Comparison of ENCODE assay signal across 11 cellular contexts in the genomic region with DNA sequence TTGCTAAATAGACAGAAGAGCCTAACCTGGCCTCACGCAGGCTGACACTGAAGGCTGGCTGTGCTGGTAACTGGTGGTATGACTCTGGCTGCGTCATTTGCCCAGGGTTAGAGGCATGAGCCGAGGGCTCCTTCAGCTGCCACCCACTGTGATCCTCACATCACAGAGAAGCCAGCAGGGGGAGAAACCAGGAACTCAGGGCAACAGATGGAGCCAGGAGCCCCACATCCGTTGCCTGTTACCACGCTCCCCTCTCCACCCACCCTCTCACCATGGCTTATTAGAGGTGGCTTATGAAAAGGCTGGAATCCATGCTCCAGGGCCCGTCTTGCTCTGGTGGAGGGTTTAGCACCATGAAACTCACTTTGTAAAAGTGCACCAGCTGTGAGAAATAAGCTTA.
DNase-seq lines count a peak whose midpoint lies in the region; ATAC-seq and TF ChIP-seq lines count a peak whose summit lies in the region.
"Had no signal": no experiment of that assay in that cellular context is flagged by ENCODE, and none has a peak within 500 bp of the region (broad histone marks: within the 10 kb centered on the region; RNA-seq: fewer than 3 reads in every experiment).

No MANE protein-coding gene starts in this region.

- TF ChIP-seq CTCF in BJ (IDR thresholded peaks at IDR 0.05; ENCODE audit: insufficient read depth, low read depth, low read length), result peak; percentile 47

- CTCF ChIA-PET in BJ (lab: Yijun Ruan, JAX), result interaction anchor here (0.6 to 2.1 kb wide), 8 partner anchors 9 to 344 kb away, joined by 3 to 8 read pairs (median 6); no protein-coding TSS in a partner anchor

- H3K36me3 ChIP-seq in BJ (ENCODE audit: control insufficient read depth, insufficient read depth, low read length) (no peaks in the 10 kb centered on the region), iPS DF 6.9 (ENCODE audit: control insufficient read depth, insufficient read depth, low read length) (no peaks in the 10 kb centered on the region)

- WGBS in iPS DF 6.9 (ENCODE audit: insufficient coverage, insufficient read length), result no CpG with 5 or more reads among the region's 6 CpGs

- peaks cover 7% of the 10 kb centered on the region for H3K27me3 Mint-ChIP-seq in T-helper 2 cell treated with Interferon-gamma antibody and Interleukin-4, amounts not matched to agents 5 μg/mL and 100 μg/mL, for 36 hours (ENCODE audit: low read depth)

- H3K36me3 Mint-ChIP-seq in T-helper 2 cell treated with Interferon-gamma antibody and Interleukin-4, amounts not matched to agents 5 μg/mL and 100 μg/mL, for 36 hours (ENCODE audit: low read depth), result no peaks in the 10 kb centered on the region

- no peaks in the 10 kb centered on the region for H3K9me3 Mint-ChIP-seq in T-helper 2 cell treated with Interferon-gamma antibody and Interleukin-4, amounts not matched to agents 5 μg/mL and 100 μg/mL, for 36 hours
- H3K9me3 Mint-ChIP-seq: stimulated activated naive CD8-positive, alpha-beta T cell treated with anti-CD3 and anti-CD28 coated beads, Interleukin-15, amount 100 ng/mL, for 72 hours had no signal

- H3K4me3 Mint-ChIP-seq in T-helper 2 cell treated with Interferon-gamma antibody and Interleukin-4, amounts not matched to agents 5 μg/mL and 100 μg/mL, for 36 hours, result no peak overlapping the region
- H3K4me3 Mint-ChIP-seq: stimulated activated naive CD8-positive, alpha-beta T cell treated with anti-CD3 and anti-CD28 coated beads, Interleukin-15, amount 100 ng/mL, for 72 hours had no signal

- no peaks in the 10 kb centered on the region for H3K4me1 ChIP-seq in iPS DF 6.9 (ENCODE audit: control insufficient read depth, insufficient read depth, low read length)

- H3K27me3 ChIP-seq in BJ (ENCODE audit: control insufficient read depth, insufficient read depth, low read length) (no peaks in the 10 kb centered on the region; the same call in 1 of the 2 replicates), iPS DF 6.9 (ENCODE audit: control insufficient read depth, insufficient read depth, low read length) (no peaks in the 10 kb centered on the region)

- H3K27ac ChIP-seq in iPS DF 6.9 (ENCODE audit: low read length), result no peak overlapping the region
- H3K27ac ChIP-seq: skin epidermis had no signal

- POLR2A ChIA-PET in BJ (lab: Charles Lee), result no interaction called here

- no peaks in the 10 kb centered on the region for H3K4me1 Mint-ChIP-seq in T-helper 2 cell treated with Interferon-gamma antibody and Interleukin-4, amounts not matched to agents 5 μg/mL and 100 μg/mL, for 36 hours (ENCODE audit: low read depth)
- H3K4me1 Mint-ChIP-seq: stimulated activated naive CD8-positive, alpha-beta T cell treated with anti-CD3 and anti-CD28 coated beads, Interleukin-15, amount 100 ng/mL, for 72 hours had no signal

- no peak overlapping the region for H3K4me3 ChIP-seq in BJ (ENCODE audit: low read depth, low read length)
- H3K4me3 ChIP-seq in iPS DF 6.9 (ENCODE audit: low read length), result no peak overlapping the region
- H3K4me3 ChIP-seq: skin epidermis had no signal

- DNase-seq in BJ (ENCODE audit: low read depth) (no peak), HPDE6-E6E7 (ENCODE audit: extremely low spot score) (peak; percentile 29), iPS DF 6.9 (ENCODE audit: low read depth, low spot score) (peak; percentile 29), NCI-H1105 treated with DMSO at 0.1 percent for 48 hours (lab: John Stamatoyannopoulos, UW) (no peak)
- DNase-seq in T-helper 2 cell treated with Interferon-gamma antibody and Interleukin-4, amounts not matched to agents 5 μg/mL and 100 μg/mL, for 36 hours (ENCODE audit: low spot score), result no peak
- DNase-seq: activated T-cell treated with anti-CD3 and anti-CD28 coated beads, Interleukin-2, amount 50 U/mL, for 1 hour; stimulated activated naive CD8-positive, alpha-beta T cell treated with anti-CD3 and anti-CD28 coated beads, Interleukin-15, amount 100 ng/mL, for 72 hours had no signal

- no peaks in the 10 kb centered on the region for H3K9me3 ChIP-seq in iPS DF 6.9 (ENCODE audit: control insufficient read depth, insufficient read depth, low read length)

- no peak overlapping the region for H3K27ac Mint-ChIP-seq in T-helper 2 cell treated with Interferon-gamma antibody and Interleukin-4, amounts not matched to agents 5 μg/mL and 100 μg/mL, for 36 hours

- ATAC-seq in SK-N-SH treated with all-trans-retinoic acid at 6 μM for 48 hours, result peak; percentile 66
- ATAC-seq in HG02973 (IDR thresholded peaks at IDR 0.05; ENCODE audit: unreplicated experiment), result no peak
- ATAC-seq in HG03442 (IDR thresholded peaks at IDR 0.05; ENCODE audit: unreplicated experiment), result no peak
- ATAC-seq: stimulated activated naive CD8-positive, alpha-beta T cell treated with anti-CD3 and anti-CD28 coated beads, Interleukin-15, amount 100 ng/mL, for 72 hours had no signal

TF ChIP-seq in SK-N-SH treated with all-trans-retinoic acid at 6 μM for 48 hours, 23 proteins besides CTCF, POLR2A, EP300 and RAD21:
- TF ChIP-seq BACH2 (CRISPR knock-in tag; IDR thresholded peaks at IDR 0.05; ENCODE audit: borderline replicate concordance) (no peak), TCF4 (CRISPR knock-in tag; IDR thresholded peaks at IDR 0.05; ENCODE audit: borderline replicate concordance) (no peak), GLIS3 (CRISPR knock-in tag; IDR thresholded peaks at IDR 0.05) (no peak), ARNTL (CRISPR knock-in tag; IDR thresholded peaks at IDR 0.05; ENCODE audit: borderline replicate concordance, low read depth) (no peak), ISL1 (CRISPR knock-in tag; IDR thresholded peaks at IDR 0.05) (no peak), RARB (CRISPR knock-in tag; IDR thresholded peaks at IDR 0.05) (no peak), PPARA (CRISPR knock-in tag; IDR thresholded peaks at IDR 0.05; ENCODE audit: borderline replicate concordance) (no peak), ZNF70 (CRISPR knock-in tag; IDR thresholded peaks at IDR 0.05) (no peak), OSR1 (CRISPR knock-in tag; IDR thresholded peaks at IDR 0.05) (no peak), ZNF565 (CRISPR knock-in tag; conservative IDR thresholded peaks at IDR 0.05; ENCODE audit: low read depth) (no peak), CSDC2 (CRISPR knock-in tag; IDR thresholded peaks at IDR 0.05) (no peak), ZNF8 (CRISPR knock-in tag; IDR thresholded peaks at IDR 0.05) (no peak), SNAI2 (CRISPR knock-in tag; IDR thresholded peaks at IDR 0.05) (no peak), TOX (CRISPR knock-in tag; IDR thresholded peaks at IDR 0.05; ENCODE audit: borderline replicate concordance) (no peak), ZFP30 (CRISPR knock-in tag; IDR thresholded peaks at IDR 0.05) (no peak), ZFP3 (CRISPR knock-in tag; IDR thresholded peaks at IDR 0.05) (no peak)
- TF ChIP-seq, protein P1, sequence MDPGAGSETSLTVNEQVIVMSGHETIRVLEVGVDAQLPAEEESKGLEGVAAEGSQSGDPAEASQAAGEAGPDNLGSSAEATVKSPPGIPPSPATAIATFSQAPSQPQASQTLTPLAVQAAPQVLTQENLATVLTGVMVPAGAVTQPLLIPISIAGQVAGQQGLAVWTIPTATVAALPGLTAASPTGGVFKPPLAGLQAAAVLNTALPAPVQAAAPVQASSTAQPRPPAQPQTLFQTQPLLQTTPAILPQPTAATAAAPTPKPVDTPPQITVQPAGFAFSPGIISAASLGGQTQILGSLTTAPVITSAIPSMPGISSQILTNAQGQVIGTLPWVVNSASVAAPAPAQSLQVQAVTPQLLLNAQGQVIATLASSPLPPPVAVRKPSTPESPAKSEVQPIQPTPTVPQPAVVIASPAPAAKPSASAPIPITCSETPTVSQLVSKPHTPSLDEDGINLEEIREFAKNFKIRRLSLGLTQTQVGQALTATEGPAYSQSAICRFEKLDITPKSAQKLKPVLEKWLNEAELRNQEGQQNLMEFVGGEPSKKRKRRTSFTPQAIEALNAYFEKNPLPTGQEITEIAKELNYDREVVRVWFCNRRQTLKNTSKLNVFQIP (CRISPR knock-in tag; IDR thresholded peaks at IDR 0.05; ENCODE audit: borderline replicate concordance, low read depth), result no peak
- TF ChIP-seq, protein P2, sequence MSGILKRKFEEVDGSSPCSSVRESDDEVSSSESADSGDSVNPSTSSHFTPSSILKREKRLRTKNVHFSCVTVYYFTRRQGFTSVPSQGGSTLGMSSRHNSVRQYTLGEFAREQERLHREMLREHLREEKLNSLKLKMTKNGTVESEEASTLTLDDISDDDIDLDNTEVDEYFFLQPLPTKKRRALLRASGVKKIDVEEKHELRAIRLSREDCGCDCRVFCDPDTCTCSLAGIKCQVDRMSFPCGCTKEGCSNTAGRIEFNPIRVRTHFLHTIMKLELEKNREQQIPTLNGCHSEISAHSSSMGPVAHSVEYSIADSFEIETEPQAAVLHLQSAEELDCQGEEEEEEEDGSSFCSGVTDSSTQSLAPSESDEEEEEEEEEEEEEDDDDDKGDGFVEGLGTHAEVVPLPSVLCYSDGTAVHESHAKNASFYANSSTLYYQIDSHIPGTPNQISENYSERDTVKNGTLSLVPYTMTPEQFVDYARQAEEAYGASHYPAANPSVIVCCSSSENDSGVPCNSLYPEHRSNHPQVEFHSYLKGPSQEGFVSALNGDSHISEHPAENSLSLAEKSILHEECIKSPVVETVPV (CRISPR knock-in tag; IDR thresholded peaks at IDR 0.05), result no peak
- TF ChIP-seq, protein P3, sequence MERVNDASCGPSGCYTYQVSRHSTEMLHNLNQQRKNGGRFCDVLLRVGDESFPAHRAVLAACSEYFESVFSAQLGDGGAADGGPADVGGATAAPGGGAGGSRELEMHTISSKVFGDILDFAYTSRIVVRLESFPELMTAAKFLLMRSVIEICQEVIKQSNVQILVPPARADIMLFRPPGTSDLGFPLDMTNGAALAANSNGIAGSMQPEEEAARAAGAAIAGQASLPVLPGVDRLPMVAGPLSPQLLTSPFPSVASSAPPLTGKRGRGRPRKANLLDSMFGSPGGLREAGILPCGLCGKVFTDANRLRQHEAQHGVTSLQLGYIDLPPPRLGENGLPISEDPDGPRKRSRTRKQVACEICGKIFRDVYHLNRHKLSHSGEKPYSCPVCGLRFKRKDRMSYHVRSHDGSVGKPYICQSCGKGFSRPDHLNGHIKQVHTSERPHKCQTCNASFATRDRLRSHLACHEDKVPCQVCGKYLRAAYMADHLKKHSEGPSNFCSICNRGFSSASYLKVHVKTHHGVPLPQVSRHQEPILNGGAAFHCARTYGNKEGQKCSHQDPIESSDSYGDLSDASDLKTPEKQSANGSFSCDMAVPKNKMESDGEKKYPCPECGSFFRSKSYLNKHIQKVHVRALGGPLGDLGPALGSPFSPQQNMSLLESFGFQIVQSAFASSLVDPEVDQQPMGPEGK (CRISPR knock-in tag; IDR thresholded peaks at IDR 0.05; ENCODE audit: borderline replicate concordance), result no peak

Comparison
In these comparisons a context has a peak if more than half of its experiments do, and no peak if none do; other contexts are left out.
1. DNase-seq: peak in HPDE6-E6E7 (single experiment) and iPS DF 6.9 (single experiment); none in BJ (single experiment), NCI-H1105 treated with DMSO at 0.1 percent for 48 hours (single experiment) and T-helper 2 cell treated with Interferon-gamma antibody and Interleukin-4, amounts not matched to agents 5 μg/mL and 100 μg/mL, for 36 hours (single experiment).